In the genomic region with DNA sequence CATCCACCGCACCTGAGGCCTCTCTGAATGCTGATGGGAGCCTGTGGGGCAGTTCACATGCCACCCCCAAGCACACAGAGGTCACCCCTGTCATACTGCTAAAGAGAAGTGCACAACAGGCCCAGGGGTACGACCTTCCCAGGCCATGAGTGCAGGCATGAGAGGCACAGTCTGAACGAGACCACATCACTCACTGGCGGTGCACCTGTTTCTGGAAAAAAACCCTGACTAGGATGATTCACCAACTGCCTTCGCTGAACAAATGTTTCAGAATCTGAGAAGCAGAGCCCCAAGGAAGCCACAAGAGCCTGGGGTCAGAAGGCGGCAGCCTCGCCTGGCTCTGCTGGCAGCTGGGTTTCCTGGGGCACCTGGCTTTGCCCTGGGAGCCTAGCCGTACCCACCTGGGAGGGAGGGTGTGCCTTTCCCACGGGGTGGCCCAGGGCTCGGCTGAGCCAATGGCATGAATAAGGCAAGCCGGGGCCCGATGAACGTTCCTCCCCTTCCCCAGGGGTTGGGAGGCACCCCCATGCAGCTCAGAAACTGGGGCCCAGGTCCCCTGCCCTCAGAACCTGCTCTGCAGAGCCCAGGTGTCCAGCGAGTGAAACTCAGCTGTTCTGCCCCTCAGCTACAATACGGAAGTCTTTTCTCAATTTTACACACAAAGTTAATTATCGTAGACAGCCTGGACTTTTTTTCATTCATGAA, we compare ENCODE assay signal across 8 cellular contexts.
A peak's percentile ranks its signal among the peaks of the same experiment; 100 is the strongest.
DNase-seq lines count a peak whose midpoint lies in the region; ATAC-seq and TF ChIP-seq lines count a peak whose summit lies in the region.

No MANE protein-coding gene starts in this region.

- peaks cover 15% of the 10 kb centered on the region for H3K36me3 Mint-ChIP-seq in type B pancreatic cell

- peak overlapping the region; percentile 38 to 90 for H3K27ac ChIP-seq in ovary

- H3K9me3 Mint-ChIP-seq in type B pancreatic cell = no peaks in the 10 kb centered on the region

- intact Hi-C loops in ovary (cut with DNase I) = no loop called here

- H3K4me1 ChIP-seq in ovary (ENCODE audit: insufficient read depth) = peaks cover 20% of the 10 kb centered on the region

- peak; percentile 77 for ATAC-seq in HG02610 (IDR thresholded peaks at IDR 0.05; ENCODE audit: unreplicated experiment)
- ATAC-seq in GM19455 (IDR thresholded peaks at IDR 0.05; ENCODE audit: unreplicated experiment) = no peak

- no peaks in the 10 kb centered on the region for H3K9me3 ChIP-seq in ovary

- no peaks in the 10 kb centered on the region for H3K36me3 ChIP-seq in ovary

- peaks cover 50% of the 10 kb centered on the region for H3K4me1 Mint-ChIP-seq in type B pancreatic cell (ENCODE audit: unreplicated experiment)

- no peak overlapping the region for H3K4me3 Mint-ChIP-seq in type B pancreatic cell

- H3K27ac Mint-ChIP-seq in type B pancreatic cell = peak overlapping the region; percentile 53

- no peaks in the 10 kb centered on the region for H3K27me3 Mint-ChIP-seq in type B pancreatic cell

- TF ChIP-seq POLR2A in ovary (IDR thresholded peaks at IDR 0.05) = no peak

- 81 to 95% (median 93%) methylated on average over 16 of the region's 16 CpGs for WGBS in ovary, 3 donors

- no peak overlapping the region for H3K4me3 ChIP-seq in ovary

- DNase-seq in SW480 (ENCODE audit: low spot score) = peak; percentile 87
- DNase-seq in amniotic epithelial cell (ENCODE audit: low read depth) = peak; percentile 72
- DNase-seq in ovary = peak in 3 of 5 donors; percentile 19 to 43 (median 40)
- peak; percentile 64 for DNase-seq in type B pancreatic cell (ENCODE audit: extremely low spot score, unreplicated experiment)
- no peak for DNase-seq in KG1 (lab: John Stamatoyannopoulos, UW)
- DNase-seq in SW 1271 (lab: John Stamatoyannopoulos, UW) = no peak

- TF ChIP-seq CTCF in ovary (IDR thresholded peaks at IDR 0.05) (no peak), type B pancreatic cell (conservative IDR thresholded peaks at IDR 0.05) (no peak)

- H3K27me3 ChIP-seq in ovary = no peaks in the 10 kb centered on the region

- no peak for TF ChIP-seq EP300 in ovary (IDR thresholded peaks at IDR 0.05)

Comparison
In these comparisons a context has a peak if more than half of its experiments do, and no peak if none do; other contexts are left out.
1. DNase-seq: peak in SW480 (single experiment), amniotic epithelial cell (single experiment), ovary (3 of 5) and type B pancreatic cell (single experiment); none in KG1 (single experiment) and SW 1271 (0 of 2).